In genomic region chr4:182478475-182478874, GRCh38 we compare ENCODE assay signal across 1 cellular context.
TF ChIP-seq lines count a peak whose summit lies in the region.

No MANE protein-coding gene starts in this region.

TF ChIP-seq in GM23338, 12 proteins besides CTCF, POLR2A, EP300 and RAD21 (continued from another document):
- TF ChIP-seq, protein P1, sequence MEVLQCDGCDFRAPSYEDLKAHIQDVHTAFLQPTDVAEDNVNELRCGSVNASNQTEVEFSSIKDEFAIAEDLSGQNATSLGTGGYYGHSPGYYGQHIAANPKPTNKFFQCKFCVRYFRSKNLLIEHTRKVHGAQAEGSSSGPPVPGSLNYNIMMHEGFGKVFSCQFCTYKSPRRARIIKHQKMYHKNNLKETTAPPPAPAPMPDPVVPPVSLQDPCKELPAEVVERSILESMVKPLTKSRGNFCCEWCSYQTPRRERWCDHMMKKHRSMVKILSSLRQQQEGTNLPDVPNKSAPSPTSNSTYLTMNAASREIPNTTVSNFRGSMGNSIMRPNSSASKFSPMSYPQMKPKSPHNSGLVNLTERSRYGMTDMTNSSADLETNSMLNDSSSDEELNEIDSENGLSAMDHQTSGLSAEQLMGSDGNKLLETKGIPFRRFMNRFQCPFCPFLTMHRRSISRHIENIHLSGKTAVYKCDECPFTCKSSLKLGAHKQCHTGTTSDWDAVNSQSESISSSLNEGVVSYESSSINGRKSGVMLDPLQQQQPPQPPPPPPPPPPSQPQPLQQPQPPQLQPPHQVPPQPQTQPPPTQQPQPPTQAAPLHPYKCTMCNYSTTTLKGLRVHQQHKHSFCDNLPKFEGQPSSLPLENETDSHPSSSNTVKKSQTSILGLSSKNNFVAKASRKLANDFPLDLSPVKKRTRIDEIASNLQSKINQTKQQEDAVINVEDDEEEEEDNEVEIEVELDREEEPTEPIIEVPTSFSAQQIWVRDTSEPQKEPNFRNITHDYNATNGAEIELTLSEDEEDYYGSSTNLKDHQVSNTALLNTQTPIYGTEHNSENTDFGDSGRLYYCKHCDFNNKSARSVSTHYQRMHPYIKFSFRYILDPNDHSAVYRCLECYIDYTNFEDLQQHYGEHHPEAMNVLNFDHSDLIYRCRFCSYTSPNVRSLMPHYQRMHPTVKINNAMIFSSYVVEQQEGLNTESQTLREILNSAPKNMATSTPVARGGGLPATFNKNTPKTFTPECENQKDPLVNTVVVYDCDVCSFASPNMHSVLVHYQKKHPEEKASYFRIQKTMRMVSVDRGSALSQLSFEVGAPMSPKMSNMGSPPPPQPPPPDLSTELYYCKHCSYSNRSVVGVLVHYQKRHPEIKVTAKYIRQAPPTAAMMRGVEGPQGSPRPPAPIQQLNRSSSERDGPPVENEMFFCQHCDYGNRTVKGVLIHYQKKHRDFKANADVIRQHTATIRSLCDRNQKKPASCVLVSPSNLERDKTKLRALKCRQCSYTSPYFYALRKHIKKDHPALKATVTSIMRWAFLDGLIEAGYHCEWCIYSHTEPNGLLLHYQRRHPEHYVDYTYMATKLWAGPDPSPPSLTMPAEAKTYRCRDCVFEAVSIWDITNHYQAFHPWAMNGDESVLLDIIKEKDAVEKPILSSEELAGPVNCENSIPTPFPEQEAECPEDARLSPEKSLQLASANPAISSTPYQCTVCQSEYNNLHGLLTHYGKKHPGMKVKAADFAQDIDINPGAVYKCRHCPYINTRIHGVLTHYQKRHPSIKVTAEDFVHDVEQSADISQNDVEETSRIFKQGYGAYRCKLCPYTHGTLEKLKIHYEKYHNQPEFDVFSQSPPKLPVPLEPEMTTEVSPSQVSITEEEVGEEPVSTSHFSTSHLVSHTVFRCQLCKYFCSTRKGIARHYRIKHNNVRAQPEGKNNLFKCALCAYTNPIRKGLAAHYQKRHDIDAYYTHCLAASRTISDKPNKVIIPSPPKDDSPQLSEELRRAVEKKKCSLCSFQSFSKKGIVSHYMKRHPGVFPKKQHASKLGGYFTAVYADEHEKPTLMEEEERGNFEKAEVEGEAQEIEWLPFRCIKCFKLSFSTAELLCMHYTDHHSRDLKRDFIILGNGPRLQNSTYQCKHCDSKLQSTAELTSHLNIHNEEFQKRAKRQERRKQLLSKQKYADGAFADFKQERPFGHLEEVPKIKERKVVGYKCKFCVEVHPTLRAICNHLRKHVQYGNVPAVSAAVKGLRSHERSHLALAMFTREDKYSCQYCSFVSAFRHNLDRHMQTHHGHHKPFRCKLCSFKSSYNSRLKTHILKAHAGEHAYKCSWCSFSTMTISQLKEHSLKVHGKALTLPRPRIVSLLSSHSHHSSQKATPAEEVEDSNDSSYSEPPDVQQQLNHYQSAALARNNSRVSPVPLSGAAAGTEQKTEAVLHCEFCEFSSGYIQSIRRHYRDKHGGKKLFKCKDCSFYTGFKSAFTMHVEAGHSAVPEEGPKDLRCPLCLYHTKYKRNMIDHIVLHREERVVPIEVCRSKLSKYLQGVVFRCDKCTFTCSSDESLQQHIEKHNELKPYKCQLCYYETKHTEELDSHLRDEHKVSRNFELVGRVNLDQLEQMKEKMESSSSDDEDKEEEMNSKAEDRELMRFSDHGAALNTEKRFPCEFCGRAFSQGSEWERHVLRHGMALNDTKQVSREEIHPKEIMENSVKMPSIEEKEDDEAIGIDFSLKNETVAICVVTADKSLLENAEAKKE (CRISPR knock-in tag; IDR thresholded peaks at IDR 0.05) = no peak
